ENCODE assay signal across 27 cellular contexts in genomic region chr2:19686439-19686838, GRCh38.
"Had no signal": no experiment of that assay in that cellular context is flagged by ENCODE, and none has a peak within 500 bp of the region (broad histone marks: within the 10 kb centered on the region; RNA-seq: fewer than 3 reads in every experiment).

No MANE protein-coding gene starts in this region.

- H3K27ac ChIP-seq: adrenal gland, brain microvascular endothelial cell, dorsolateral prefrontal cortex, epithelial cell of prostate, esophagus squamous epithelium, gastroesophageal sphincter, heart right ventricle, hepatocyte had no signal

- H3K36me3 ChIP-seq: adrenal gland, brain microvascular endothelial cell, esophagus squamous epithelium, gastroesophageal sphincter, heart right ventricle had no signal

- DNase-seq: activated CD4-positive, alpha-beta memory T cell treated with anti-CD3 and anti-CD28 coated beads for 36 hours; activated CD4-positive, alpha-beta T cell treated with anti-CD3 and anti-CD28 coated beads, Interleukin-2, amount 10 ng/mL, durations not matched to agents 24 days and 14 days; activated CD4-positive, CD25-positive, alpha-beta regulatory T cell; activated CD4-positive, CD25-positive, alpha-beta regulatory T cell treated with anti-CD3 and anti-CD28 coated beads, Interleukin-2, amount 50 U/mL, for 72 hours; activated CD8-positive, alpha-beta memory T cell treated with anti-CD3 and anti-CD28 coated beads, Interleukin-2, amount 10 ng/mL, durations not matched to agents 7 days and 5 days; activated CD8-positive, alpha-beta memory T cell treated with anti-CD3 and anti-CD28 coated beads, Interleukin-2, amount 50 U/mL, for 4 hours; activated CD8-positive, alpha-beta T cell treated with anti-CD3 and anti-CD28 coated beads, Interleukin-2, amount 10 ng/mL, durations not matched to agents 7 days and 5 days; activated gamma-delta T cell treated with Interleukin-2 at 50 U/mL for 16 hours; activated naive CD4-positive, alpha-beta T cell treated with anti-CD3 and anti-CD28 coated beads for 36 hours; activated naive CD8-positive, alpha-beta T cell treated with anti-CD3 and anti-CD28 coated beads for 36 hours; activated naive CD8-positive, alpha-beta T cell treated with anti-CD3 and anti-CD28 coated beads, Interleukin-2, amount 50 U/mL, for 24 hours; activated T-cell treated with anti-CD3 and anti-CD28 coated beads, Interleukin-2, amount 50 U/mL, for 1 hour; activated T-cell treated with anti-CD3 and anti-CD28 coated beads, Interleukin-2, amount 50 U/mL, for 48 hours; adrenal gland; amygdala; brain microvascular endothelial cell; dorsolateral prefrontal cortex; effector CD4-positive, alpha-beta T cell; effector memory CD8-positive, alpha-beta T cell; esophagus squamous epithelium; foreskin melanocyte; heart right ventricle; T-helper 2 cell had no signal

- H3K9me3 ChIP-seq: adrenal gland, esophagus squamous epithelium, gastroesophageal sphincter, heart right ventricle had no signal

- H3K4me1 ChIP-seq: adrenal gland, esophagus squamous epithelium had no signal

- H3K27me3 ChIP-seq: adrenal gland, brain microvascular endothelial cell, esophagus squamous epithelium, gastroesophageal sphincter, heart right ventricle, hepatocyte had no signal

- H3K4me3 ChIP-seq: adrenal gland, dorsolateral prefrontal cortex, esophagus squamous epithelium, gastroesophageal sphincter, heart right ventricle, hepatocyte had no signal

- ATAC-seq: activated CD4-positive, alpha-beta T cell treated with anti-CD3 and anti-CD28 coated beads for 36 hours; activated CD8-positive, alpha-beta memory T cell treated with anti-CD3 and anti-CD28 coated beads, Interleukin-2, amount 10 ng/mL, durations not matched to agents 7 days and 5 days; activated CD8-positive, alpha-beta T cell treated with anti-CD3 and anti-CD28 coated beads, Interleukin-2, amount 10 ng/mL, durations not matched to agents 7 days and 5 days; activated naive CD8-positive, alpha-beta T cell treated with anti-CD3 and anti-CD28 coated beads, Interleukin-2, amount 50 U/mL, for 24 hours; effector memory CD8-positive, alpha-beta T cell; gastroesophageal sphincter; heart right ventricle had no signal

- H3K4me2 ChIP-seq: hepatocyte had no signal

- H2AFZ ChIP-seq: hepatocyte had no signal

- H3K79me2 ChIP-seq: hepatocyte had no signal
